Comparison of ENCODE assay signal across 14 cellular contexts in genomic region chr14:56886471-56887062, GRCh38.
"Had no signal": no experiment of that assay in that cellular context is flagged by ENCODE, and none has a peak within 500 bp of the region (broad histone marks: within the 10 kb centered on the region; RNA-seq: fewer than 3 reads in every experiment).

No MANE protein-coding gene starts in this region.

- H3K36me3 ChIP-seq: upper lobe of left lung had no signal

- H3K27ac ChIP-seq: hepatocyte, upper lobe of left lung had no signal

- H3K9me3 ChIP-seq: upper lobe of left lung had no signal

- H3K27me3 ChIP-seq: upper lobe of left lung had no signal

- H3K4me3 ChIP-seq: hepatocyte, smooth muscle cell, upper lobe of left lung had no signal

- DNase-seq: activated CD4-positive, alpha-beta T cell treated with anti-CD3 and anti-CD28 coated beads for 48 hours; activated CD8-positive, alpha-beta memory T cell treated with anti-CD3 and anti-CD28 coated beads, Interleukin-2, amount 50 U/mL, for 48 hours; activated gamma-delta T cell; activated T-cell treated with anti-CD3 and anti-CD28 coated beads, Interleukin-2, amount 50 U/mL, for 72 hours; caudate nucleus; kidney; right cardiac atrium; stimulated activated naive CD8-positive, alpha-beta T cell treated with anti-CD3 and anti-CD28 coated beads, Interleukin-15, Interleukin-2, amounts not matched to agents 100 U/mL and 50 U/mL, for 24 hours; T-cell; T-helper 9 cell; upper lobe of left lung had no signal

- ATAC-seq: activated naive CD4-positive, alpha-beta T cell treated with anti-CD3 and anti-CD28 coated beads, Interleukin-2, amount 50 U/mL, for 72 hours; activated T-cell treated with anti-CD3 and anti-CD28 coated beads, Interleukin-2, amount 50 U/mL, for 72 hours; right cardiac atrium; stimulated activated naive CD8-positive, alpha-beta T cell treated with anti-CD3 and anti-CD28 coated beads, Interleukin-15, Interleukin-2, amounts not matched to agents 100 U/mL and 50 U/mL, for 24 hours; T-cell had no signal
